ENCODE assay signal across 9 cellular contexts in genomic region chr3:159586587-159587202, GRCh38.
DNase-seq lines count a peak whose midpoint lies in the region; ATAC-seq, FAIRE-seq and TF ChIP-seq lines count a peak whose summit lies in the region.
"Had no signal": no experiment of that assay in that cellular context is flagged by ENCODE, and none has a peak within 500 bp of the region (broad histone marks: within the 10 kb centered on the region; RNA-seq: fewer than 3 reads in every experiment).

No MANE protein-coding gene starts in this region.

- H3K27me3 ChIP-seq in IMR-90 (ENCODE audit: control insufficient read depth, insufficient read depth, low read length) (peaks cover 4% of the 10 kb centered on the region), sigmoid colon (no peaks in the 10 kb centered on the region)

- H3K18ac ChIP-seq in IMR-90 (ENCODE audit: low read depth, low read length), result no peak overlapping the region

- H2AK5ac ChIP-seq in IMR-90 (ENCODE audit: low read depth, low read length), result no peak overlapping the region

- intact Hi-C loops in CD14-positive monocyte (cut with micrococcal nuclease) (no loop called here), IMR-90 (cut with micrococcal nuclease) (loop anchor here (1.0 kb wide), 3 partner anchors 219 to 323 kb away; no protein-coding TSS in a partner anchor), kidney (cut with DNase I) (no loop called here), sigmoid colon (cut with DNase I) (no loop called here)

- H3K36me3 ChIP-seq in IMR-90 (ENCODE audit: control insufficient read depth, insufficient read depth, low read length) (no peaks in the 10 kb centered on the region), kidney (ENCODE audit: control insufficient read depth in 1 of 2, insufficient read depth in 2 of 2, low read length in 2 of 2) (no peaks in the 10 kb centered on the region), sigmoid colon (no peaks in the 10 kb centered on the region)

- no peak overlapping the region for H3K14ac ChIP-seq in IMR-90 (replicated peaks; ENCODE audit: low read depth, low read length)

- TF ChIP-seq EP300 in sigmoid colon (IDR thresholded peaks at IDR 0.05), result no peak

- H3K4me3 ChIP-seq in IMR-90 (ENCODE audit: insufficient read depth, low read depth, low read length), result no peak overlapping the region
- H3K4me3 ChIP-seq in kidney (ENCODE audit: low read length in 2 of 2), result no peak overlapping the region
- no peak overlapping the region for H3K4me3 ChIP-seq in sigmoid colon

- H2BK5ac ChIP-seq in IMR-90 (ENCODE audit: low read depth, low read length, poor library complexity, severe bottlenecking), result no peak overlapping the region

- POLR2A ChIA-PET in IMR-90 (lab: Charles Lee; ENCODE audit: unreplicated experiment), result no interaction called here
- POLR2A ChIA-PET in WTC11 (lab: Charles Lee), result no interaction called here

- H4K91ac ChIP-seq in IMR-90 (ENCODE audit: insufficient read depth, low read depth, low read length), result no peak overlapping the region

- ATAC-seq in IMR-90 (ENCODE audit: low read depth), result peak; percentile 91
- peak; percentile 99 for ATAC-seq in WTC11
- no peak for ATAC-seq in GM18858 (IDR thresholded peaks at IDR 0.05; ENCODE audit: unreplicated experiment)
- ATAC-seq in HG03439 (IDR thresholded peaks at IDR 0.05; ENCODE audit: unreplicated experiment), result no peak

- no peak overlapping the region for H3K4ac ChIP-seq in IMR-90 (ENCODE audit: low read depth, low read length)

- no peak overlapping the region for H4K5ac ChIP-seq in IMR-90 (ENCODE audit: low read depth, low read length)

- H3K56ac ChIP-seq in IMR-90 (ENCODE audit: extremely low read depth, insufficient read depth, low read length), result no peak overlapping the region

- H3K4me1 ChIP-seq in IMR-90 (ENCODE audit: control insufficient read depth, insufficient read depth, low read length) (peaks cover 2% of the 10 kb centered on the region; the same call in 1 of the 2 replicates), kidney (ENCODE audit: control insufficient read depth in 1 of 2, insufficient read depth in 1 of 2, low read depth in 1 of 2, low read length in 2 of 2) (no peaks in the 10 kb centered on the region), sigmoid colon (peaks cover 0 to 6% (median 0%) of the 10 kb centered on the region in 4 donors)

- H3K36me3 Mint-ChIP-seq in CD14-positive monocyte, result no peaks in the 10 kb centered on the region
- no peaks in the 10 kb centered on the region for H3K36me3 Mint-ChIP-seq in WTC11
- H3K36me3 Mint-ChIP-seq in T-helper 2 cell treated with Interferon-gamma antibody and Interleukin-4, amounts not matched to agents 5 μg/mL and 100 μg/mL, for 36 hours (ENCODE audit: low read depth), result no peaks in the 10 kb centered on the region

- H2BK15ac ChIP-seq in IMR-90 (ENCODE audit: low read depth, low read length), result no peak overlapping the region

- no peak for FAIRE-seq in kidney (lab: Jason Lieb, UNC)

- H4K20me1 ChIP-seq in IMR-90 (ENCODE audit: insufficient read depth, low read length), result no peaks in the 10 kb centered on the region

- H3K79me1 ChIP-seq in IMR-90 (ENCODE audit: low read depth in 1 of 2, low read length in 2 of 2), result no peaks in the 10 kb centered on the region

- H3K4me3 Mint-ChIP-seq in CD14-positive monocyte, result no peak overlapping the region
- no peak overlapping the region for H3K4me3 Mint-ChIP-seq in WTC11
- no peak overlapping the region for H3K4me3 Mint-ChIP-seq in T-helper 2 cell treated with Interferon-gamma antibody and Interleukin-4, amounts not matched to agents 5 μg/mL and 100 μg/mL, for 36 hours
- H3K4me3 Mint-ChIP-seq: activated B cell treated with CpG ODN at 0.5 μM for 24 hours had no signal

- TF ChIP-seq POLR2A in IMR-90 (IDR thresholded peaks at IDR 0.05; ENCODE audit: low read depth, low read length) (no peak), sigmoid colon (IDR thresholded peaks at IDR 0.05) (no peak)

- H3K9ac ChIP-seq in IMR-90 (ENCODE audit: low read depth, low read length) (no peak overlapping the region), kidney (ENCODE audit: low read length in 2 of 2) (no peak overlapping the region)

- H3K23ac ChIP-seq in IMR-90 (ENCODE audit: low read depth, low read length), result no peak overlapping the region

- DNase-seq in CD14-positive monocyte (ENCODE audit: low spot score) (no peak), IMR-90 (peak; percentile 63), WTC11 (ENCODE audit: low spot score) (peak; percentile 66), kidney (no peak), sigmoid colon (no peak)
- DNase-seq in T-helper 2 cell treated with Interferon-gamma antibody and Interleukin-4, amounts not matched to agents 5 μg/mL and 100 μg/mL, for 36 hours (ENCODE audit: low spot score), result no peak
- DNase-seq: activated B cell treated with CpG ODN at 0.5 μM for 24 hours had no signal

- WGBS in IMR-90 (ENCODE audit: extremely low coverage in 2 of 2, insufficient read length in 1 of 2), 2 experiments, result no CpG with 5 or more reads among the region's 5 CpGs
- WGBS in sigmoid colon, 2 donors, result 24 to 32% methylated on average over 5 of the region's 5 CpGs

- peaks cover 0 to 8% (median 2%) of the 10 kb centered on the region in 3 donors for H3K27me3 Mint-ChIP-seq in CD14-positive monocyte (ENCODE audit: low read depth in 3 of 3)
- no peaks in the 10 kb centered on the region for H3K27me3 Mint-ChIP-seq in WTC11 (ENCODE audit: low read depth)
- no peaks in the 10 kb centered on the region for H3K27me3 Mint-ChIP-seq in T-helper 2 cell treated with Interferon-gamma antibody and Interleukin-4, amounts not matched to agents 5 μg/mL and 100 μg/mL, for 36 hours (ENCODE audit: low read depth)
- H3K27me3 Mint-ChIP-seq: activated B cell treated with CpG ODN at 0.5 μM for 24 hours had no signal

- in situ Hi-C loops in IMR-90 (cut with MboI; ENCODE audit: low sequenced_read_pairs), result loop anchor here (10.0 kb wide), 1 partner anchor 312 kb away; no protein-coding TSS in a partner anchor

- peak; percentile 10 for TF ChIP-seq CTCF in CD14-positive monocyte (IDR thresholded peaks at IDR 0.05)
- peak; percentile 63 for TF ChIP-seq CTCF in IMR-90 (conservative IDR thresholded peaks at IDR 0.05; ENCODE audit: low read depth, low read length)
- peak; percentile 58 for TF ChIP-seq CTCF in WTC11 (IDR thresholded peaks at IDR 0.05)
- TF ChIP-seq CTCF in kidney (IDR thresholded peaks at IDR 0.05; ENCODE audit: borderline replicate concordance, extremely low read depth, insufficient read depth), result peak; percentile 41
- no peak for TF ChIP-seq CTCF in sigmoid colon (IDR thresholded peaks at IDR 0.05)

- H2AFZ ChIP-seq in IMR-90 (replicated peaks; ENCODE audit: low read length, poor library complexity), result no peak overlapping the region

- H3K4me2 ChIP-seq in IMR-90 (ENCODE audit: low read depth, low read length), result no peak overlapping the region

- no peaks in the 10 kb centered on the region for H3K9me3 ChIP-seq in IMR-90 (ENCODE audit: control insufficient read depth, insufficient read depth, low read length)
- no peaks in the 10 kb centered on the region for H3K9me3 ChIP-seq in kidney (ENCODE audit: control insufficient read depth in 1 of 2, low read length in 2 of 2)
- no peaks in the 10 kb centered on the region for H3K9me3 ChIP-seq in sigmoid colon

- H4K8ac ChIP-seq in IMR-90 (ENCODE audit: low read depth in 2 of 2, low read length in 2 of 2), result no peak overlapping the region

- no peak overlapping the region for H2BK20ac ChIP-seq in IMR-90 (ENCODE audit: low read depth, low read length)

- H3K27ac Mint-ChIP-seq in CD14-positive monocyte (no peak overlapping the region), WTC11 (no peak overlapping the region)
- H3K27ac Mint-ChIP-seq in T-helper 2 cell treated with Interferon-gamma antibody and Interleukin-4, amounts not matched to agents 5 μg/mL and 100 μg/mL, for 36 hours, result no peak overlapping the region
- H3K27ac Mint-ChIP-seq: activated B cell treated with CpG ODN at 0.5 μM for 24 hours had no signal

- H2AK9ac ChIP-seq in IMR-90 (replicated peaks; ENCODE audit: low read depth, low read length, poor library complexity), result no peak overlapping the region

- H3K27ac ChIP-seq in IMR-90 (ENCODE audit: insufficient read depth, low read length), result no peak overlapping the region
- H3K27ac ChIP-seq in kidney (ENCODE audit: low read depth in 2 of 2, low read length in 2 of 2), result no peak overlapping the region
- no peak overlapping the region for H3K27ac ChIP-seq in sigmoid colon

- H2BK120ac ChIP-seq in IMR-90 (ENCODE audit: low read depth, low read length), result no peak overlapping the region

- no peaks in the 10 kb centered on the region for H3K9me3 Mint-ChIP-seq in CD14-positive monocyte
- H3K9me3 Mint-ChIP-seq in WTC11, result peaks cover 5% of the 10 kb centered on the region; the same call in 1 of the 2 replicates
- peaks cover 4% of the 10 kb centered on the region for H3K9me3 Mint-ChIP-seq in T-helper 2 cell treated with Interferon-gamma antibody and Interleukin-4, amounts not matched to agents 5 μg/mL and 100 μg/mL, for 36 hours
- H3K9me3 Mint-ChIP-seq: activated B cell treated with CpG ODN at 0.5 μM for 24 hours had no signal

- H3K9me1 ChIP-seq in IMR-90 (ENCODE audit: insufficient read depth, low read length), result no peaks in the 10 kb centered on the region

- CTCF ChIA-PET in IMR-90 (lab: Yijun Ruan, JAX) (interaction anchor here (0.6 to 1.1 kb wide), 3 partner anchors 263 to 321 kb away, joined by 3 to 8 read pairs (median 3); no protein-coding TSS in a partner anchor), WTC11 (lab: Charles Lee) (interaction anchor here (0.9 to 2.2 kb wide), 14 partner anchors 15 to 741 kb away, joined by 3 to 27 read pairs (median 4); no protein-coding TSS in a partner anchor)

- H3K4me1 Mint-ChIP-seq in CD14-positive monocyte (no peaks in the 10 kb centered on the region), WTC11 (peaks cover 8% of the 10 kb centered on the region)
- no peaks in the 10 kb centered on the region for H3K4me1 Mint-ChIP-seq in T-helper 2 cell treated with Interferon-gamma antibody and Interleukin-4, amounts not matched to agents 5 μg/mL and 100 μg/mL, for 36 hours (ENCODE audit: low read depth)
- H3K4me1 Mint-ChIP-seq: activated B cell treated with CpG ODN at 0.5 μM for 24 hours had no signal

- TF ChIP-seq RAD21 in IMR-90 (IDR thresholded peaks at IDR 0.05; ENCODE audit: low read length), result peak; percentile 75

- no TSS peak for BruUV-seq in IMR-90 (replicated peaks; lab: Mats Ljungman, UMichigan)

- dilution Hi-C loops in IMR-90 (cut with HindIII; ENCODE audit: low sequenced_read_pairs, unreplicated experiment), result no loop called here

TF ChIP-seq in IMR-90, 13 proteins besides CTCF, POLR2A, EP300 and RAD21:
- TF ChIP-seq CEBPB (IDR thresholded peaks at IDR 0.05; ENCODE audit: low read depth, low read length), result no peak
- TF ChIP-seq SMC3 (IDR thresholded peaks at IDR 0.05; ENCODE audit: low read depth, low read length), result peak; percentile 70

TF ChIP-seq in WTC11, 78 proteins besides CTCF, POLR2A, EP300 and RAD21 (continues in another document):
- TF ChIP-seq SOX15 (CRISPR knock-in tag; IDR thresholded peaks at IDR 0.05) (no peak), FOXP1 (CRISPR knock-in tag; IDR thresholded peaks at IDR 0.05; ENCODE audit: borderline replicate concordance) (no peak)

Comparison
In these comparisons a context has a peak if more than half of its experiments do, and no peak if none do; other contexts are left out.
1. DNase-seq: peak in IMR-90 (single experiment) and WTC11 (single experiment); none in CD14-positive monocyte (single experiment), kidney (single experiment), sigmoid colon (single experiment) and T-helper 2 cell treated with Interferon-gamma antibody and Interleukin-4, amounts not matched to agents 5 μg/mL and 100 μg/mL, for 36 hours (single experiment).
2. CTCF ChIP-seq: peak in CD14-positive monocyte (single experiment), IMR-90 (single experiment), WTC11 (single experiment) and kidney (single experiment); none in sigmoid colon (0 of 4).
3. ATAC-seq: peak in IMR-90 (single experiment) and WTC11 (single experiment); none in GM18858 (single experiment) and HG03439 (single experiment).